1 cellular context compared by ENCODE assay signal in the genomic region with DNA sequence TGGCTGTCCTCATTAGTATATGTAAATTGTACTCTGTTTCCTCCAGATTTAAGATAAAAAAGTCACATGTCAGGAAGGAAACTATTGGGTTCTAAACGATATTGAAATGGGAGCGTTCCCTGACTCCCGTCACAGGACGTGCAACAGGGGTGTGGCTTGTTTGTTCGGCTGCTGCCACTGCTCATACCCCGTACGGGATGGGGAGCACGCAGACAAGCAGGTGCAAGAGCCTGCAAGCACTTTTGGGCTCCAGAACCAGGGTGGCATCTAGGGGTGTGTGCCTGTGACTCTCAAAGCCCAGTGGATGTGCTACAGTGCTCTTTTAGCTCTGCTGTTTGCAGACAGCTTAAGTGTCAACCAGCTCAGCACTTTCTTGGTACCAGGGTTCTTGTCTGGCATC.
TF ChIP-seq lines count a peak whose summit lies in the region.

No MANE protein-coding gene starts in this region.

TF ChIP-seq in K562, 482 proteins besides CTCF, POLR2A, EP300 and RAD21 (continued from another document):
- TF ChIP-seq, protein P1, sequence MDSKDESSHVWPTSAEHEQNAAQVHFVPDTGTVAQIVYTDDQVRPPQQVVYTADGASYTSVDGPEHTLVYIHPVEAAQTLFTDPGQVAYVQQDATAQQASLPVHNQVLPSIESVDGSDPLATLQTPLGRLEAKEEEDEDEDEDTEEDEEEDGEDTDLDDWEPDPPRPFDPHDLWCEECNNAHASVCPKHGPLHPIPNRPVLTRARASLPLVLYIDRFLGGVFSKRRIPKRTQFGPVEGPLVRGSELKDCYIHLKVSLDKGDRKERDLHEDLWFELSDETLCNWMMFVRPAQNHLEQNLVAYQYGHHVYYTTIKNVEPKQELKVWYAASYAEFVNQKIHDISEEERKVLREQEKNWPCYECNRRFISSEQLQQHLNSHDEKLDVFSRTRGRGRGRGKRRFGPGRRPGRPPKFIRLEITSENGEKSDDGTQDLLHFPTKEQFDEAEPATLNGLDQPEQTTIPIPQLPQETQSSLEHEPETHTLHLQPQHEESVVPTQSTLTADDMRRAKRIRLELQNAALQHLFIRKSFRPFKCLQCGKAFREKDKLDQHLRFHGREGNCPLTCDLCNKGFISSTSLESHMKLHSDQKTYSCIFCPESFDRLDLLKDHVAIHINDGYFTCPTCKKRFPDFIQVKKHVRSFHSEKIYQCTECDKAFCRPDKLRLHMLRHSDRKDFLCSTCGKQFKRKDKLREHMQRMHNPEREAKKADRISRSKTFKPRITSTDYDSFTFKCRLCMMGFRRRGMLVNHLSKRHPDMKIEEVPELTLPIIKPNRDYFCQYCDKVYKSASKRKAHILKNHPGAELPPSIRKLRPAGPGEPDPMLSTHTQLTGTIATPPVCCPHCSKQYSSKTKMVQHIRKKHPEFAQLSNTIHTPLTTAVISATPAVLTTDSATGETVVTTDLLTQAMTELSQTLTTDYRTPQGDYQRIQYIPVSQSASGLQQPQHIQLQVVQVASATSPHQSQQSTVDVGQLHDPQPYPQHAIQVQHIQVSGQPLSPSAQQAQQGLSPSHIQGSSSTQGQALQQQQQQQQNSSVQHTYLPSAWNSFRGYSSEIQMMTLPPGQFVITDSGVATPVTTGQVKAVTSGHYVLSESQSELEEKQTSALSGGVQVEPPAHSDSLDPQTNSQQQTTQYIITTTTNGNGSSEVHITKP (IDR thresholded peaks at IDR 0.05; ENCODE audit: partially characterized antibody) = no peak
TF ChIP-seq in K562: peak in this region for 1.
